In genomic region chr2:171778515-171778914, GRCh38 we compare ENCODE assay signal across 3 cellular contexts.
TF ChIP-seq lines count a peak whose summit lies in the region.

No MANE protein-coding gene starts in this region.

TF ChIP-seq in HepG2, 621 proteins besides CTCF, POLR2A, EP300 and RAD21:
- TF ChIP-seq ZNF564 (CRISPR knock-in tag; IDR thresholded peaks at IDR 0.05) = peak; percentile 99
- TF ChIP-seq KMT2A (CRISPR knock-in tag; IDR thresholded peaks at IDR 0.05) = no peak
- no peak for TF ChIP-seq PRMT3 (CRISPR knock-in tag; IDR thresholded peaks at IDR 0.05; ENCODE audit: borderline replicate concordance, low read depth)

TF ChIP-seq in HEK293, 187 proteins besides CTCF, POLR2A, EP300 and RAD21:
- TF ChIP-seq SETDB1 (IDR thresholded peaks at IDR 0.05; ENCODE audit: insufficient read length, low read length) (peak; percentile 55), ZNF664 (tag by site-specific recombination; IDR thresholded peaks at IDR 0.05) (no peak)

TF ChIP-seq in HEK293T, 16 proteins besides CTCF, POLR2A, EP300 and RAD21:
- TF ChIP-seq PKNOX1 (IDR thresholded peaks at IDR 0.05) (no peak), NFRKB (IDR thresholded peaks at IDR 0.05) (no peak), FOXK2 (IDR thresholded peaks at IDR 0.05) (no peak), ARNT (IDR thresholded peaks at IDR 0.05) (no peak)
